14 cellular contexts compared by ENCODE assay signal in the genomic region with DNA sequence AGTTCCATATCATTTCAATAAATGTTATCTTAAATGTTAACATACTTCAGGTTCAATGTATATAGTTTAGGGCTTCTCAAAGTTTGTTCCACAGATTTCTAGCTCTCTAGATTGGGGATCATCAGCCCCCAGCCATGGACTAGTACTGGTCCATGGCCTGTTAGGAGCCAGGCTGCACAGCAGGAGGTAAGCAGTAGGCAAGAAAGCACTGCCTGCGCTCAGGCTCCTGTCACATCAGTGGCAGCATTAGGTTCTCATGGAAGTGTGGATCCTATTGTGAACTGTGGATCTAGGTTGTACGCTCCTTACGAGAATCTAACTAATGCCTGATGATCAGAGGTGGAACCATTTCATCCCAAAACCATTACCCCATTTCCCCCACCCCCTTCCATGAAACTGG.
DNase-seq lines count a peak whose midpoint lies in the region; ATAC-seq, FAIRE-seq and TF ChIP-seq lines count a peak whose summit lies in the region.
"Had no signal": no experiment of that assay in that cellular context is flagged by ENCODE, and none has a peak within 500 bp of the region (broad histone marks: within the 10 kb centered on the region; RNA-seq: fewer than 3 reads in every experiment).

No MANE protein-coding gene starts in this region.

- H3K4me3 Mint-ChIP-seq in activated CD4-positive, alpha-beta memory T cell treated with anti-CD3 and anti-CD28 coated beads, Interleukin-2, amount 10 ng/mL, durations not matched to agents 7 days and 5 days, result no peak overlapping the region
- H3K4me3 Mint-ChIP-seq in activated CD4-positive, alpha-beta memory T cell treated with anti-CD3 and anti-CD28 coated beads for 36 hours, result no peak overlapping the region
- H3K4me3 Mint-ChIP-seq in CD4-positive, alpha-beta T cell, result peak overlapping the region; percentile 79
- H3K4me3 Mint-ChIP-seq in T-helper 17 cell, result peak overlapping the region; percentile 60
- H3K4me3 Mint-ChIP-seq in naive thymus-derived CD4-positive, alpha-beta T cell, result peak overlapping the region; percentile 46 to 81 (median 70)

- peaks cover 30% of the 10 kb centered on the region for H3K4me1 Mint-ChIP-seq in activated CD4-positive, alpha-beta memory T cell treated with anti-CD3 and anti-CD28 coated beads, Interleukin-2, amount 10 ng/mL, durations not matched to agents 7 days and 5 days
- peaks cover 40% of the 10 kb centered on the region for H3K4me1 Mint-ChIP-seq in activated CD4-positive, alpha-beta memory T cell treated with anti-CD3 and anti-CD28 coated beads for 36 hours (ENCODE audit: low read depth)
- peaks cover 70% of the 10 kb centered on the region for H3K4me1 Mint-ChIP-seq in CD4-positive, alpha-beta T cell (ENCODE audit: low read depth)
- H3K4me1 Mint-ChIP-seq in T-helper 17 cell, result peaks cover 19% of the 10 kb centered on the region
- H3K4me1 Mint-ChIP-seq in naive thymus-derived CD4-positive, alpha-beta T cell, result peaks cover 22 to 75% (median 68%) of the 10 kb centered on the region in 7 donors

- H3K4me3 ChIP-seq in naive thymus-derived CD4-positive, alpha-beta T cell (ENCODE audit: low read length), result no peak overlapping the region
- no peak overlapping the region for H3K4me3 ChIP-seq in heart left ventricle
- H3K4me3 ChIP-seq: MG63 had no signal

- no peaks in the 10 kb centered on the region for H3K27me3 ChIP-seq in CD4-positive, alpha-beta T cell (ENCODE audit: control insufficient read depth, insufficient read depth, low read length)
- no peaks in the 10 kb centered on the region for H3K27me3 ChIP-seq in naive thymus-derived CD4-positive, alpha-beta T cell (ENCODE audit: control insufficient read depth in 2 of 2, insufficient read depth in 2 of 2, low read length in 2 of 2)
- no peaks in the 10 kb centered on the region for H3K27me3 ChIP-seq in heart left ventricle
- H3K27me3 ChIP-seq: MG63 had no signal

- H3K27ac ChIP-seq in CD4-positive, alpha-beta T cell (ENCODE audit: low read depth, low read length), result peak overlapping the region; percentile 57
- H3K27ac ChIP-seq in naive thymus-derived CD4-positive, alpha-beta T cell (ENCODE audit: low read depth, low read length), result peak overlapping the region; percentile 72
- H3K27ac ChIP-seq in heart left ventricle, result no peak overlapping the region

- peaks cover 2% of the 10 kb centered on the region for H3K9me3 Mint-ChIP-seq in activated CD4-positive, alpha-beta memory T cell treated with anti-CD3 and anti-CD28 coated beads, Interleukin-2, amount 10 ng/mL, durations not matched to agents 7 days and 5 days
- no peaks in the 10 kb centered on the region for H3K9me3 Mint-ChIP-seq in activated CD4-positive, alpha-beta memory T cell treated with anti-CD3 and anti-CD28 coated beads for 36 hours
- H3K9me3 Mint-ChIP-seq in CD4-positive, alpha-beta T cell, result peaks cover 2% of the 10 kb centered on the region
- H3K9me3 Mint-ChIP-seq in naive thymus-derived CD4-positive, alpha-beta T cell, result peaks cover 0 to 5% (median 0%) of the 10 kb centered on the region in 11 donors

- no peaks in the 10 kb centered on the region for H3K36me3 ChIP-seq in naive thymus-derived CD4-positive, alpha-beta T cell (ENCODE audit: control insufficient read depth in 2 of 3, insufficient read depth in 3 of 3, low read length in 3 of 3)
- no peaks in the 10 kb centered on the region for H3K36me3 ChIP-seq in heart left ventricle
- H3K36me3 ChIP-seq: MG63 had no signal

- POLR2A ChIA-PET in activated CD4-positive, alpha-beta memory T cell treated with anti-CD3 and anti-CD28 coated beads, Interleukin-2, amount 10 ng/mL, durations not matched to agents 7 days and 5 days (lab: Charles Lee), result no interaction called here
- POLR2A ChIA-PET in activated CD4-positive, alpha-beta memory T cell treated with anti-CD3 and anti-CD28 coated beads for 36 hours (lab: Charles Lee), result no interaction called here
- POLR2A ChIA-PET in CD4-positive, alpha-beta T cell (lab: Charles Lee), result interaction anchor here (1.3 to 1.8 kb wide), 2 partner anchors 106 to 109 kb away, joined by 5 to 6 read pairs; no protein-coding TSS in a partner anchor
- POLR2A ChIA-PET in naive thymus-derived CD4-positive, alpha-beta T cell (lab: Charles Lee), result interaction anchor here (0.6 to 1.5 kb wide), 5 partner anchors 9 to 226 kb away, joined by 3 to 5 read pairs (median 4); no protein-coding TSS in a partner anchor

- no peak for TF ChIP-seq POLR2A in heart left ventricle (IDR thresholded peaks at IDR 0.05)

- H3K9me3 ChIP-seq in CD4-positive, alpha-beta T cell (ENCODE audit: control insufficient read depth, low read length), result no peaks in the 10 kb centered on the region
- H3K9me3 ChIP-seq in T-helper 17 cell (ENCODE audit: control insufficient read depth, low read length, poor library complexity, severe bottlenecking) (no peaks in the 10 kb centered on the region), heart left ventricle (no peaks in the 10 kb centered on the region)
- H3K9me3 ChIP-seq in naive thymus-derived CD4-positive, alpha-beta T cell (ENCODE audit: control insufficient read depth in 2 of 3, low read length in 3 of 3), result no peaks in the 10 kb centered on the region
- H3K9me3 ChIP-seq: MG63 had no signal

- peaks cover 0 to 29% of the 10 kb centered on the region in 2 donors for H3K4me1 ChIP-seq in naive thymus-derived CD4-positive, alpha-beta T cell (ENCODE audit: control insufficient read depth in 2 of 2, insufficient read depth in 2 of 2, low read length in 2 of 2)
- H3K4me1 ChIP-seq in heart left ventricle, result no peaks in the 10 kb centered on the region

- H3K27me3 Mint-ChIP-seq in activated CD4-positive, alpha-beta memory T cell treated with anti-CD3 and anti-CD28 coated beads, Interleukin-2, amount 10 ng/mL, durations not matched to agents 7 days and 5 days, result peaks cover 2% of the 10 kb centered on the region
- H3K27me3 Mint-ChIP-seq in activated CD4-positive, alpha-beta memory T cell treated with anti-CD3 and anti-CD28 coated beads for 36 hours, result no peaks in the 10 kb centered on the region
- no peaks in the 10 kb centered on the region for H3K27me3 Mint-ChIP-seq in CD4-positive, alpha-beta T cell
- H3K27me3 Mint-ChIP-seq in T-helper 17 cell, result no peaks in the 10 kb centered on the region
- no peaks in the 10 kb centered on the region for H3K27me3 Mint-ChIP-seq in naive thymus-derived CD4-positive, alpha-beta T cell

- WGBS in heart left ventricle, 4 donors, result 88 to 100% (median 97%) methylated on average over 3 of the region's 3 CpGs

- FAIRE-seq in GM19239 (lab: Jason Lieb, UNC), result no peak

- H3K36me3 Mint-ChIP-seq in activated CD4-positive, alpha-beta memory T cell treated with anti-CD3 and anti-CD28 coated beads, Interleukin-2, amount 10 ng/mL, durations not matched to agents 7 days and 5 days (ENCODE audit: low read depth), result peaks cover 8% of the 10 kb centered on the region
- H3K36me3 Mint-ChIP-seq in activated CD4-positive, alpha-beta memory T cell treated with anti-CD3 and anti-CD28 coated beads for 36 hours, result no peaks in the 10 kb centered on the region
- H3K36me3 Mint-ChIP-seq in CD4-positive, alpha-beta T cell (ENCODE audit: low read depth), result no peaks in the 10 kb centered on the region
- H3K36me3 Mint-ChIP-seq in T-helper 17 cell (ENCODE audit: low read depth), result no peaks in the 10 kb centered on the region
- peaks cover 0 to 11% (median 3%) of the 10 kb centered on the region in 5 donors for H3K36me3 Mint-ChIP-seq in naive thymus-derived CD4-positive, alpha-beta T cell

- peak overlapping the region; percentile 85 for H3K27ac Mint-ChIP-seq in activated CD4-positive, alpha-beta memory T cell treated with anti-CD3 and anti-CD28 coated beads, Interleukin-2, amount 10 ng/mL, durations not matched to agents 7 days and 5 days
- H3K27ac Mint-ChIP-seq in activated CD4-positive, alpha-beta memory T cell treated with anti-CD3 and anti-CD28 coated beads for 36 hours, result no peak overlapping the region
- peak overlapping the region; percentile 94 for H3K27ac Mint-ChIP-seq in CD4-positive, alpha-beta T cell
- H3K27ac Mint-ChIP-seq in T-helper 17 cell, result peak overlapping the region; percentile 90
- H3K27ac Mint-ChIP-seq in naive thymus-derived CD4-positive, alpha-beta T cell, result peak overlapping the region; percentile 81 to 99 (median 94)

- ATAC-seq in CD4-positive, alpha-beta T cell (ENCODE audit: poor library complexity), result no peak
- peak; percentile 34 for ATAC-seq in T-helper 17 cell
- peak; percentile 10 for ATAC-seq in naive thymus-derived CD4-positive, alpha-beta T cell
- no peak for ATAC-seq in heart left ventricle
- ATAC-seq: HCT116 had no signal

- TF ChIP-seq CTCF in CD4-positive, alpha-beta T cell (IDR thresholded peaks at IDR 0.05), result no peak
- no peak for TF ChIP-seq CTCF in heart left ventricle (IDR thresholded peaks at IDR 0.05)

- CTCF ChIA-PET in activated CD4-positive, alpha-beta memory T cell treated with anti-CD3 and anti-CD28 coated beads, Interleukin-2, amount 10 ng/mL, durations not matched to agents 7 days and 5 days (lab: Charles Lee), result no interaction called here
- CTCF ChIA-PET in activated CD4-positive, alpha-beta memory T cell treated with anti-CD3 and anti-CD28 coated beads for 36 hours (lab: Charles Lee), result interaction anchor here (0.8 kb wide), 1 partner anchor 16 kb away, joined by 3 read pairs; no protein-coding TSS in a partner anchor
- CTCF ChIA-PET in CD4-positive, alpha-beta T cell (lab: Charles Lee), result no interaction called here
- CTCF ChIA-PET in naive thymus-derived CD4-positive, alpha-beta T cell (lab: Charles Lee), result interaction anchor here (0.6 to 1.5 kb wide), 3 partner anchors 52 to 600 kb away, joined by 3 to 4 read pairs (median 3); no protein-coding TSS in a partner anchor

- intact Hi-C loops in activated CD4-positive, alpha-beta memory T cell treated with anti-CD3 and anti-CD28 coated beads for 36 hours (cut with micrococcal nuclease), result loop anchor here (2.0 to 10.0 kb wide), 2 partner anchors 106 to 972 kb away; no protein-coding TSS in a partner anchor
- intact Hi-C loops in CD4-positive, alpha-beta T cell (cut with DNase I, micrococcal nuclease), result loop anchor here in 1 of 2 experiments (2.0 to 5.0 kb wide), 2 partner anchors 41 to 110 kb away; no protein-coding TSS in a partner anchor
- intact Hi-C loops in naive thymus-derived CD4-positive, alpha-beta T cell (cut with micrococcal nuclease), result loop anchor here (1.0 to 5.0 kb wide), 9 partner anchors 8 to 606 kb away; partner anchors contain the start of gene NRP2 (in 1 of the 2)
- intact Hi-C loops in heart left ventricle (cut with DNase I), result no loop called here

- DNase-seq in activated CD4-positive, alpha-beta memory T cell treated with anti-CD3 and anti-CD28 coated beads, Interleukin-2, amount 10 ng/mL, durations not matched to agents 7 days and 5 days, result no peak
- no peak for DNase-seq in activated CD4-positive, alpha-beta memory T cell treated with anti-CD3 and anti-CD28 coated beads for 36 hours
- no peak for DNase-seq in CD4-positive, alpha-beta T cell
- DNase-seq in T-helper 17 cell (no peak), heart left ventricle (no peak), GM19239 (ENCODE audit: insufficient read length, low spot score) (no peak)
- peak in 2 of 9 donors; percentile 8 to 12 for DNase-seq in naive thymus-derived CD4-positive, alpha-beta T cell
- DNase-seq: DND-41, GF-D8, MG63, NCI-H1092 treated with DMSO at 0.1 percent for 48 hours, NCI-H1694 treated with DMSO at 0.1 percent for 48 hours, NCI-H69 had no signal

Comparison
In these comparisons a context has a peak if more than half of its experiments do, and no peak if none do; other contexts are left out.
1. CTCF ChIA-PET loops: an anchor here in activated CD4-positive, alpha-beta memory T cell treated with anti-CD3 and anti-CD28 coated beads for 36 hours (0.8 kb wide) and naive thymus-derived CD4-positive, alpha-beta T cell (0.6 to 1.5 kb wide); none called in activated CD4-positive, alpha-beta memory T cell treated with anti-CD3 and anti-CD28 coated beads, Interleukin-2, amount 10 ng/mL, durations not matched to agents 7 days and 5 days and CD4-positive, alpha-beta T cell.
2. H3K4me3 Mint-ChIP-seq: peak in CD4-positive, alpha-beta T cell (single experiment), T-helper 17 cell (single experiment) and naive thymus-derived CD4-positive, alpha-beta T cell (10 of 10); none in activated CD4-positive, alpha-beta memory T cell treated with anti-CD3 and anti-CD28 coated beads, Interleukin-2, amount 10 ng/mL, durations not matched to agents 7 days and 5 days (single experiment) and activated CD4-positive, alpha-beta memory T cell treated with anti-CD3 and anti-CD28 coated beads for 36 hours (single experiment).
3. ATAC-seq: peak in T-helper 17 cell (single experiment) and naive thymus-derived CD4-positive, alpha-beta T cell (single experiment); none in CD4-positive, alpha-beta T cell (single experiment) and heart left ventricle (0 of 4).
4. H3K27ac ChIP-seq: peak in CD4-positive, alpha-beta T cell (single experiment) and naive thymus-derived CD4-positive, alpha-beta T cell (single experiment); none in heart left ventricle (0 of 12).
5. POLR2A ChIA-PET loops: an anchor here in CD4-positive, alpha-beta T cell (1.3 to 1.8 kb wide) and naive thymus-derived CD4-positive, alpha-beta T cell (0.6 to 1.5 kb wide); none called in activated CD4-positive, alpha-beta memory T cell treated with anti-CD3 and anti-CD28 coated beads, Interleukin-2, amount 10 ng/mL, durations not matched to agents 7 days and 5 days and activated CD4-positive, alpha-beta memory T cell treated with anti-CD3 and anti-CD28 coated beads for 36 hours.
6. intact Hi-C loops: an anchor here in activated CD4-positive, alpha-beta memory T cell treated with anti-CD3 and anti-CD28 coated beads for 36 hours (2.0 to 10.0 kb wide) and naive thymus-derived CD4-positive, alpha-beta T cell (1.0 to 5.0 kb wide); none called in heart left ventricle.